Comparison of ENCODE assay signal across 12 cellular contexts in genomic region chr6:148629197-148629909, GRCh38.
A peak's percentile ranks its signal among the peaks of the same experiment; 100 is the strongest.
DNase-seq lines count a peak whose midpoint lies in the region; FAIRE-seq and TF ChIP-seq lines count a peak whose summit lies in the region.
"Had no signal": no experiment of that assay in that cellular context is flagged by ENCODE, and none has a peak within 500 bp of the region (broad histone marks: within the 10 kb centered on the region; RNA-seq: fewer than 3 reads in every experiment).

No MANE protein-coding gene starts in this region.

- H3K27me3 ChIP-seq in suprapubic skin: no peaks in the 10 kb centered on the region

- H3K27ac ChIP-seq in suprapubic skin (peak overlapping the region; percentile 61), kidney (ENCODE audit: low read depth in 2 of 2, low read length in 2 of 2) (no peak overlapping the region)
- H3K27ac ChIP-seq: prostate gland had no signal

- DNase-seq in NCI-H526 (lab: John Stamatoyannopoulos, UW) (peak; percentile 9 to 27), NCI-H526 treated with DMSO at 0.1 percent for 48 hours (lab: John Stamatoyannopoulos, UW) (no peak), LNCaP clone FGC (ENCODE audit: low read depth) (peak; percentile 58), fibroblast of peridontal ligament (ENCODE audit: extremely low read depth) (peak; percentile 18), suprapubic skin (ENCODE audit: low spot score in 2 of 2) (no peak), kidney (no peak), SKM-1 (lab: John Stamatoyannopoulos, UW; ENCODE audit: unreplicated experiment) (no peak), NCI-H82 (lab: John Stamatoyannopoulos, UW) (no peak)
- DNase-seq: DND-41, NCI-H1930, substantia nigra had no signal

- H3K36me3 ChIP-seq in suprapubic skin (no peaks in the 10 kb centered on the region), kidney (ENCODE audit: control insufficient read depth in 1 of 2, insufficient read depth in 2 of 2, low read length in 2 of 2) (no peaks in the 10 kb centered on the region)
- H3K36me3 ChIP-seq: prostate gland had no signal

- H3K9me3 ChIP-seq in suprapubic skin: no peaks in the 10 kb centered on the region
- H3K9me3 ChIP-seq in kidney (ENCODE audit: control insufficient read depth in 1 of 2, low read length in 2 of 2): no peaks in the 10 kb centered on the region
- H3K9me3 ChIP-seq: prostate gland had no signal

- TF ChIP-seq POLR2A in suprapubic skin (IDR thresholded peaks at IDR 0.05): no peak

- no peak for TF ChIP-seq EP300 in suprapubic skin (IDR thresholded peaks at IDR 0.05)

- TF ChIP-seq CTCF in LNCaP clone FGC (IDR thresholded peaks at IDR 0.05; ENCODE audit: control insufficient read depth, extremely low read depth, insufficient read depth) (no peak), suprapubic skin (IDR thresholded peaks at IDR 0.05) (no peak), kidney (IDR thresholded peaks at IDR 0.05; ENCODE audit: borderline replicate concordance, extremely low read depth, insufficient read depth) (no peak)

- H3K9ac ChIP-seq in kidney (ENCODE audit: low read length in 2 of 2): no peak overlapping the region

- peaks cover 4% of the 10 kb centered on the region for H3K4me1 ChIP-seq in suprapubic skin
- no peaks in the 10 kb centered on the region for H3K4me1 ChIP-seq in kidney (ENCODE audit: control insufficient read depth in 1 of 2, insufficient read depth in 1 of 2, low read depth in 1 of 2, low read length in 2 of 2)

- intact Hi-C loops in kidney (cut with DNase I): no loop called here

- H3K4me3 ChIP-seq in LNCaP clone FGC (ENCODE audit: low read depth, low read length) (no peak overlapping the region), suprapubic skin (no peak overlapping the region), kidney (ENCODE audit: low read length in 2 of 2) (no peak overlapping the region)
- H3K4me3 ChIP-seq: prostate gland had no signal

- FAIRE-seq in kidney (lab: Jason Lieb, UNC): no peak

- 49% methylated on average over 2 of the region's 2 CpGs for WGBS in suprapubic skin

Comparison
In these comparisons a context has a peak if more than half of its experiments do, and no peak if none do; other contexts are left out.
1. DNase-seq: peak in NCI-H526 (2 of 2), LNCaP clone FGC (single experiment) and fibroblast of peridontal ligament (single experiment); none in NCI-H526 treated with DMSO at 0.1 percent for 48 hours (single experiment), suprapubic skin (0 of 2), kidney (single experiment), SKM-1 (single experiment) and NCI-H82 (single experiment).